19 cellular contexts compared by ENCODE assay signal in genomic region chr4:71663780-71664179, GRCh38.
DNase-seq lines count a peak whose midpoint lies in the region; ATAC-seq lines count a peak whose summit lies in the region.
"Had no signal": no experiment of that assay in that cellular context is flagged by ENCODE, and none has a peak within 500 bp of the region (broad histone marks: within the 10 kb centered on the region; RNA-seq: fewer than 3 reads in every experiment).

No MANE protein-coding gene starts in this region.

- peak; percentile 49 for DNase-seq in RPMI8226
- no peak for DNase-seq in NCI-H748 (lab: John Stamatoyannopoulos, UW; ENCODE audit: unreplicated experiment)
- DNase-seq in H7 = no peak
- DNase-seq: 8988T; BE2C; CD8-positive, alpha-beta T cell; GM23248; IMR-90; Kasumi-1; NCI-H1105; NCI-H1694 treated with DMSO at 0.1 percent for 48 hours; NCI-H2171; NCI-H82; SIG-M5 had no signal

- H3K4me2 ChIP-seq in BLaER1 treated with 17β-estradiol and CSF1 and Interleukin-3, amounts not matched to agents 10 nM and 100 nM = peak overlapping the region in 8 of 11 experiments; percentile 1 to 38 (median 27); a peak in 8 of 22 replicates

- H3K27me3 ChIP-seq in BLaER1 treated with 17β-estradiol and CSF1 and Interleukin-3, amounts not matched to agents 10 nM and 100 nM = no peaks in the 10 kb centered on the region
- no peaks in the 10 kb centered on the region for H3K27me3 ChIP-seq in H7 (ENCODE audit: control insufficient read depth, insufficient read depth, low read length)
- H3K27me3 ChIP-seq: BE2C had no signal

- ATAC-seq in GM19395 (IDR thresholded peaks at IDR 0.05; ENCODE audit: unreplicated experiment) (peak; percentile 57), HG03432 (IDR thresholded peaks at IDR 0.05; ENCODE audit: unreplicated experiment) (peak; percentile 74), esophagus mucosa (no peak), HG03469 (IDR thresholded peaks at IDR 0.05; ENCODE audit: unreplicated experiment) (no peak)
- ATAC-seq: CD8-positive, alpha-beta T cell had no signal

- H3K9ac ChIP-seq in BLaER1 treated with 17β-estradiol and CSF1 and Interleukin-3, amounts not matched to agents 10 nM and 100 nM = no peak overlapping the region
- H3K9ac ChIP-seq: GM23248 had no signal

- H3K27ac ChIP-seq in BLaER1 treated with 17β-estradiol and CSF1 and Interleukin-3, amounts not matched to agents 10 nM and 100 nM = no peak overlapping the region
- H3K27ac ChIP-seq: GM23248 had no signal

- H4K20me1 ChIP-seq in BLaER1 treated with 17β-estradiol and CSF1 and Interleukin-3, amounts not matched to agents 10 nM and 100 nM = no peaks in the 10 kb centered on the region

- H3K9me3 ChIP-seq in BLaER1 treated with 17β-estradiol and CSF1 and Interleukin-3, amounts not matched to agents 10 nM and 100 nM (replicated peaks in 1 of 11) = no peaks in the 10 kb centered on the region
- H3K9me3 ChIP-seq: BE2C had no signal

- H3K4me1 ChIP-seq in BLaER1 treated with 17β-estradiol and CSF1 and Interleukin-3, amounts not matched to agents 10 nM and 100 nM = peaks cover 0 to 7% (median 4%) of the 10 kb centered on the region in 10 experiments; a peak in 8 of 20 replicates
- H3K4me1 ChIP-seq: BE2C had no signal

- H3K36me3 ChIP-seq in BLaER1 treated with 17β-estradiol and CSF1 and Interleukin-3, amounts not matched to agents 10 nM and 100 nM = no peaks in the 10 kb centered on the region
- no peaks in the 10 kb centered on the region for H3K36me3 ChIP-seq in H7 (replicated peaks; ENCODE audit: control insufficient read depth, insufficient read depth, low read length)
- H3K36me3 ChIP-seq: BE2C had no signal

- H3K4me3 ChIP-seq in BLaER1 treated with 17β-estradiol and CSF1 and Interleukin-3, amounts not matched to agents 10 nM and 100 nM = no peak overlapping the region
- H3K4me3 ChIP-seq in H7 (ENCODE audit: insufficient read depth, low read depth, low read length) = no peak overlapping the region
- H3K4me3 ChIP-seq: GM23248 had no signal

Comparison
In these comparisons a context has a peak if more than half of its experiments do, and no peak if none do; other contexts are left out.
1. ATAC-seq: peak in GM19395 (single experiment) and HG03432 (single experiment); none in esophagus mucosa (single experiment) and HG03469 (single experiment).